Comparison of ENCODE assay signal across 1 cellular context in the genomic region with DNA sequence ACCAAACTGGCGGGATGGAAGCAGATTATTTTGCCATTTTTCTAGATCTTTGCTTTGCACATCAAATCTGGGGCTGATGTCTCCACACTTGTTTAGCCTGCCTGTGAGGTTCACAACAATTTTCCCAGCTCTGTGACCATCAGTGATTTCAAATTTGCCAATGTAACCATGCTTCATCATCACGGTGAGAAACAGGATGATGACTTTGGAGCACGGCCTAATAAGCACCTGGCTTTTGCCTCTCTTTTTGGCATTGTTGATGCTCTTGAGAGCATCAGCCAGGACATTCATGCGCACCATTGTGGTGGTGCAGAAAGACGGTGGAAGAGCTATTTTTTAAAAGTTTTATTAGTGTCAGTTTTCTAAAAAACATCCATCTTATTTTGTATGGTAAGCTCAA.
TF ChIP-seq lines count a peak whose summit lies in the region.

No MANE protein-coding gene starts in this region.

TF ChIP-seq in endothelial cell of umbilical vein, 7 proteins besides CTCF, POLR2A, EP300 and RAD21:
- TF ChIP-seq MYC (IDR thresholded peaks at IDR 0.05; ENCODE audit: low read depth, low read length): no peak
- TF ChIP-seq GATA2 (IDR thresholded peaks at IDR 0.05; ENCODE audit: insufficient read depth, insufficient read length, low read depth, low read length): no peak
- TF ChIP-seq JUN (IDR thresholded peaks at IDR 0.05; ENCODE audit: borderline replicate concordance, insufficient read depth, insufficient read length, low read depth): no peak
- no peak for TF ChIP-seq EZH2 (IDR thresholded peaks at IDR 0.05; ENCODE audit: borderline replicate concordance, low read depth, low read length, severe bottlenecking)
- TF ChIP-seq POLR2AphosphoS5 (IDR thresholded peaks at IDR 0.05; ENCODE audit: insufficient read depth, low read depth, low read length): no peak
- no peak for TF ChIP-seq FOS (IDR thresholded peaks at IDR 0.05; ENCODE audit: borderline replicate concordance, insufficient read depth, low read length)
